Comparison of ENCODE assay signal across 9 cellular contexts in the genomic region with DNA sequence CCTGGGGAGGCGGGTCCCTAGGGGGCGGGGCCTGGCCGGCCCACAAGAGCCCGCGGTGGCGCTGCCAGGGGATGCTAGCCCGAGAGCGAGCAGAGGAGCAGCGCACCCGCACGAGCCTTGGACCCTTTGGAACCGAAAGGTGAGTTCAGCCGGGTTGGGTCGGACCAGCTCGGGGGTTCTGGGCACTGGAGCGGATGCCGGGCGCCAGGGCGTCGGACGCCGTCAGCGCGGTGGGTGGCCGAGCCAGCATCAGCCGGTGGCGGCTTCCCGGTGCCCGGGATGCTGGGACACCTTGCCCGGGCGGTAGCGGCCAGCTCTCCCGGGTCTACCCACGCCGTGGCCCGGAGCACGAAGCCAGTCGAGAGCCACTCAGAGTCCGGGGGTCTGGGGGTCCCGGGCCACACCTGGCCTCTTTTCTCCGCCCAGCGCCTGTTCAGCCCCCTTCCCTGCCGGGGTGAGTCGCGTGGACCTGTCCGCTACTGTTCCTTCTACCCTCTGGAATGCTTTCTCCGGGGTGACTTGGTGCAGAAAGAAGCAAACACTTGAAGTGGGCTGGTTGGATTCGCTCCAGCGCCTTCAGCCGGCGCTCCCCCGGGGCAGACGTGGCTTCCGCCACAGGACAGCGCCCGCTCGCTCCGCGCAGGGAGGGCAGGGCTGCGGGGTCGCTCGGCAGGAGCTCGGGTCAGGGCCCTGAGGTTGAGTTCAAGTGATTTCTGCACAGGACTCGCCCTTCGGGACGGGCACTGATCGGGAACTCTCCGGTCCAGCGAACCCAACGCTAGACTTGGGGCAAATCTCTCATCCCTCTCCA. TPM values are rescaled to one million over a fixed set of nuclear protein-coding genes. Genes with fewer than 3 reads are reported as not detected.
A peak's percentile ranks its signal among the peaks of the same experiment; 100 is the strongest.
DNase-seq lines count a peak whose midpoint lies in the region; ATAC-seq and TF ChIP-seq lines count a peak whose summit lies in the region.
"Had no signal": no experiment of that assay in that cellular context is flagged by ENCODE, and none has a peak within 500 bp of the region (broad histone marks: within the 10 kb centered on the region; RNA-seq: fewer than 3 reads in every experiment).

A gene with protein sequence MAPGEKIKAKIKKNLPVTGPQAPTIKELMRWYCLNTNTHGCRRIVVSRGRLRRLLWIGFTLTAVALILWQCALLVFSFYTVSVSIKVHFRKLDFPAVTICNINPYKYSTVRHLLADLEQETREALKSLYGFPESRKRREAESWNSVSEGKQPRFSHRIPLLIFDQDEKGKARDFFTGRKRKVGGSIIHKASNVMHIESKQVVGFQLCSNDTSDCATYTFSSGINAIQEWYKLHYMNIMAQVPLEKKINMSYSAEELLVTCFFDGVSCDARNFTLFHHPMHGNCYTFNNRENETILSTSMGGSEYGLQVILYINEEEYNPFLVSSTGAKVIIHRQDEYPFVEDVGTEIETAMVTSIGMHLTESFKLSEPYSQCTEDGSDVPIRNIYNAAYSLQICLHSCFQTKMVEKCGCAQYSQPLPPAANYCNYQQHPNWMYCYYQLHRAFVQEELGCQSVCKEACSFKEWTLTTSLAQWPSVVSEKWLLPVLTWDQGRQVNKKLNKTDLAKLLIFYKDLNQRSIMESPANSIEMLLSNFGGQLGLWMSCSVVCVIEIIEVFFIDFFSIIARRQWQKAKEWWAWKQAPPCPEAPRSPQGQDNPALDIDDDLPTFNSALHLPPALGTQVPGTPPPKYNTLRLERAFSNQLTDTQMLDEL (plus strand): TSS at position 71 of the 811 bp plus-strand sequence. CDS start 3,527 bp downstream, outside the sequence.

- H3K9me3 Mint-ChIP-seq in CD4-positive, alpha-beta memory T cell = peaks cover 0 to 4% (median 0%) of the 10 kb centered on the region in 8 donors
- no peaks in the 10 kb centered on the region for H3K9me3 Mint-ChIP-seq in neural crest cell

- TF ChIP-seq CTCF in epithelial cell of esophagus (IDR thresholded peaks at IDR 0.05; ENCODE audit: insufficient read depth, low read depth, low read length, missing control alignments) = no peak
- peak; percentile 51 for TF ChIP-seq CTCF in neural crest cell (conservative IDR thresholded peaks at IDR 0.05)

- H3K27ac Mint-ChIP-seq in CD4-positive, alpha-beta memory T cell = peak within 1 kb of the TSS in 1 of 7 donors; percentile 3
- H3K27ac Mint-ChIP-seq in neural crest cell (ENCODE audit: unreplicated experiment) = no peak within 1 kb of the TSS

- POLR2A ChIA-PET in CD4-positive, alpha-beta memory T cell (lab: Charles Lee; ENCODE audit: partially characterized antibody) = no interaction called here

- H3K4me1 ChIP-seq in CD4-positive, alpha-beta memory T cell (ENCODE audit: insufficient read depth, low read length) = peaks cover 14% of the 10 kb centered on the region

- CTCF ChIA-PET in CD4-positive, alpha-beta memory T cell (lab: Charles Lee; ENCODE audit: partially characterized antibody) = interaction anchor here (1.4 to 2.1 kb wide), 2 partner anchors 18 to 252 kb away, joined by 4 to 12 read pairs; no protein-coding TSS in a partner anchor

- peak in 1 of 5 donors; percentile 38 for DNase-seq in CD4-positive, alpha-beta memory T cell
- DNase-seq in NCI-H510A (lab: John Stamatoyannopoulos, UW) = peak; percentile 28
- no peak for DNase-seq in epithelial cell of esophagus (ENCODE audit: low read depth)
- DNase-seq in neural crest cell (ENCODE audit: low read depth, low spot score) = peak; percentile 6
- DNase-seq in posterior vena cava (ENCODE audit: low spot score) = no peak
- DNase-seq in GOT3 (lab: John Stamatoyannopoulos, UW) = no peak

- H3K27me3 Mint-ChIP-seq in CD4-positive, alpha-beta memory T cell = peaks cover 42 to 48% of the 10 kb centered on the region in 2 donors
- peaks cover 85% of the 10 kb centered on the region for H3K27me3 Mint-ChIP-seq in neural crest cell (ENCODE audit: low read depth)

- no peaks in the 10 kb centered on the region for H3K9me3 ChIP-seq in CD4-positive, alpha-beta memory T cell (ENCODE audit: control insufficient read depth in 1 of 2, low read length in 2 of 2)

- no peaks in the 10 kb centered on the region for H3K36me3 ChIP-seq in CD4-positive, alpha-beta memory T cell (ENCODE audit: insufficient read depth, low read length)

- H3K4me3 Mint-ChIP-seq in CD4-positive, alpha-beta memory T cell = peak within 1 kb of the TSS; percentile 4 to 83 (median 62)
- peak within 1 kb of the TSS; percentile 32 for H3K4me3 Mint-ChIP-seq in neural crest cell

- peak; percentile 10 for ATAC-seq in GM21423 (IDR thresholded peaks at IDR 0.05; ENCODE audit: unreplicated experiment)
- no peak for ATAC-seq in GM19328 (IDR thresholded peaks at IDR 0.05; ENCODE audit: unreplicated experiment)

- intact Hi-C loops in CD4-positive, alpha-beta memory T cell (cut with micrococcal nuclease) = loop anchor here (5.0 kb wide), 1 partner anchor 1319 kb away; no protein-coding TSS in a partner anchor
- intact Hi-C loops in posterior vena cava (cut with DNase I) = loop anchor here (5.0 kb wide), 1 partner anchor 249 kb away; no protein-coding TSS in a partner anchor

- peaks cover 5 to 20% (median 8%) of the 10 kb centered on the region in 4 donors for H3K4me1 Mint-ChIP-seq in CD4-positive, alpha-beta memory T cell
- H3K4me1 Mint-ChIP-seq in neural crest cell = peaks cover 5% of the 10 kb centered on the region

- no peak within 1 kb of the TSS for H3K4me3 ChIP-seq in CD4-positive, alpha-beta memory T cell (ENCODE audit: low read length in 2 of 2)
- H3K4me3 ChIP-seq in epithelial cell of esophagus (ENCODE audit: low read length) = peak within 1 kb of the TSS; percentile 49

- no peak within 1 kb of the TSS for H3K27ac ChIP-seq in CD4-positive, alpha-beta memory T cell (ENCODE audit: low read depth, low read length)
- H3K27ac ChIP-seq: epithelial cell of prostate had no signal

- H3K36me3 Mint-ChIP-seq in CD4-positive, alpha-beta memory T cell = no peaks in the 10 kb centered on the region
- no peaks in the 10 kb centered on the region for H3K36me3 Mint-ChIP-seq in neural crest cell (ENCODE audit: low read depth)

- peaks cover 9% of the 10 kb centered on the region for H3K27me3 ChIP-seq in CD4-positive, alpha-beta memory T cell (ENCODE audit: insufficient read depth, low read length)

RNA-seq across cellular contexts. Expression of the gene that starts here (rescaled TPM):
- not detected for total RNA-seq in CD4-positive, alpha-beta memory T cell
- not detected for polyA plus RNA-seq in CD4-positive, alpha-beta memory T cell
- not detected in 2 replicates for total RNA-seq in neural crest cell
- total RNA-seq in posterior vena cava = not detected

Comparison
In these comparisons a context has a peak if more than half of its experiments do, and no peak if none do; other contexts are left out.
1. Peak in DNase-seq in neural crest cell; RNA of the gene not detected or under 1 TPM.